Comparison of ENCODE assay signal across 9 cellular contexts in genomic region chr21:41926807-41927171, GRCh38. TPM values are rescaled to one million over a fixed set of nuclear protein-coding genes. Genes with fewer than 3 reads are reported as not detected.
A peak's percentile ranks its signal among the peaks of the same experiment; 100 is the strongest.
DNase-seq lines count a peak whose midpoint lies in the region; ATAC-seq and TF ChIP-seq lines count a peak whose summit lies in the region.
"Had no signal": no experiment of that assay in that cellular context is flagged by ENCODE, and none has a peak within 500 bp of the region (broad histone marks: within the 10 kb centered on the region; RNA-seq: fewer than 3 reads in every experiment).

No MANE protein-coding gene starts in this region.

- no peak for TF ChIP-seq CTCF in CD8-positive, alpha-beta T cell (IDR thresholded peaks at IDR 0.05)
- TF ChIP-seq CTCF in coronary artery (IDR thresholded peaks at IDR 0.05) (no peak), omental fat pad (IDR thresholded peaks at IDR 0.05) (no peak)

- H3K36me3 Mint-ChIP-seq in CD8-positive, alpha-beta T cell: peaks cover 7% of the 10 kb centered on the region

- WGBS in HUES64: 58% methylated on average over 1 of the region's 3 CpGs

- peaks cover 51% of the 10 kb centered on the region for H3K4me1 Mint-ChIP-seq in CD8-positive, alpha-beta T cell (ENCODE audit: low read depth)

- H3K27me3 ChIP-seq in CD8-positive, alpha-beta T cell (ENCODE audit: insufficient read depth, low read length): no peaks in the 10 kb centered on the region
- no peaks in the 10 kb centered on the region for H3K27me3 ChIP-seq in HUES64 (ENCODE audit: insufficient read depth, low read length)

- CTCF ChIA-PET in CD8-positive, alpha-beta T cell (lab: Charles Lee): interaction anchor here (1.0 to 3.4 kb wide), 4 partner anchors 27 to 643 kb away, joined by 3 to 12 read pairs (median 4); no protein-coding TSS in a partner anchor
- CTCF ChIA-PET in HEK293T (lab: Yijun Ruan, JAX): no interaction called here

- no peaks in the 10 kb centered on the region for H3K27me3 Mint-ChIP-seq in CD8-positive, alpha-beta T cell (ENCODE audit: low read depth)

- intact Hi-C loops in CD8-positive, alpha-beta T cell (cut with DNase I, micrococcal nuclease): loop anchor here (1.0 to 2.0 kb wide), 5 partner anchors 47 to 181 kb away; partner anchors contain the start of genes PRDM15 (in 2 of the 2) and ZBTB21 (in 1 of the 2)

- peak overlapping the region; percentile 53 for H3K4me3 ChIP-seq in CD8-positive, alpha-beta T cell (ENCODE audit: low read depth, low read length)
- no peak overlapping the region for H3K4me3 ChIP-seq in HUES64 (ENCODE audit: low read length)
- peak overlapping the region; percentile 71 for H3K4me3 ChIP-seq in coronary artery

- H3K9ac ChIP-seq in HUES64 (ENCODE audit: low read depth, low read length): peak overlapping the region; percentile 25

- peak overlapping the region; percentile 96 for H3K4me3 Mint-ChIP-seq in CD8-positive, alpha-beta T cell

- no peaks in the 10 kb centered on the region for H3K36me3 ChIP-seq in CD8-positive, alpha-beta T cell (ENCODE audit: insufficient read depth, low read length)
- no peaks in the 10 kb centered on the region for H3K36me3 ChIP-seq in HUES64 (ENCODE audit: insufficient read depth, low read length)

- peak; percentile 37 for ATAC-seq in CD8-positive, alpha-beta T cell
- peak; percentile 13 for ATAC-seq in omental fat pad (ENCODE audit: low FRiP score)
- no peak for ATAC-seq in HG03469 (IDR thresholded peaks at IDR 0.05; ENCODE audit: unreplicated experiment)

- POLR2A ChIA-PET in CD8-positive, alpha-beta T cell (lab: Charles Lee): interaction anchor here (0.8 to 2.1 kb wide), 7 partner anchors 17 to 181 kb away, joined by 3 to 18 read pairs (median 4); partner anchors contain the start of genes PRDM15 and ZBTB21
- POLR2A ChIA-PET in HEK293T (lab: Yijun Ruan, JAX): no interaction called here

- peak overlapping the region; percentile 72 for H3K27ac ChIP-seq in CD8-positive, alpha-beta T cell (ENCODE audit: low read depth, low read length)
- peak overlapping the region; percentile 66; the same call in 1 of the 2 replicates for H3K27ac ChIP-seq in HUES64 (ENCODE audit: low read depth, low read length)
- H3K27ac ChIP-seq in coronary artery: peak overlapping the region; percentile 90

- no peak for DNase-seq in CD8-positive, alpha-beta T cell
- no peak for DNase-seq in coronary artery (ENCODE audit: low spot score)
- DNase-seq in omental fat pad (ENCODE audit: low spot score): no peak
- no peak for DNase-seq in inferior parietal cortex (ENCODE audit: extremely low spot score)
- DNase-seq in NCI-H446 (lab: John Stamatoyannopoulos, UW): no peak
- no peak for DNase-seq in HEK293T (ENCODE audit: extremely low spot score)
- DNase-seq: NCI-H1092 had no signal

- H3K27ac Mint-ChIP-seq in CD8-positive, alpha-beta T cell: peak overlapping the region; percentile 99

- no peaks in the 10 kb centered on the region for H3K9me3 ChIP-seq in CD8-positive, alpha-beta T cell (ENCODE audit: low read length)
- no peaks in the 10 kb centered on the region for H3K9me3 ChIP-seq in HUES64 (ENCODE audit: insufficient read depth, low read depth, low read length)

- no peaks in the 10 kb centered on the region for H3K9me3 Mint-ChIP-seq in CD8-positive, alpha-beta T cell

- H3K4me1 ChIP-seq in CD8-positive, alpha-beta T cell (ENCODE audit: insufficient read depth, low read length): peaks cover 42% of the 10 kb centered on the region
- peaks cover 21% of the 10 kb centered on the region for H3K4me1 ChIP-seq in HUES64 (ENCODE audit: insufficient read depth, low read length)

TF ChIP-seq in HEK293T, 16 proteins besides CTCF, POLR2A, EP300 and RAD21:
- TF ChIP-seq BHLHE40 (IDR thresholded peaks at IDR 0.05; ENCODE audit: borderline replicate concordance) (no peak), SP1 (IDR thresholded peaks at IDR 0.05) (no peak), L3MBTL2 (conservative IDR thresholded peaks at IDR 0.05) (no peak), LEF1 (IDR thresholded peaks at IDR 0.05; ENCODE audit: borderline replicate concordance) (no peak), TARDBP (IDR thresholded peaks at IDR 0.05) (no peak), ELF4 (IDR thresholded peaks at IDR 0.05) (no peak), ARNT (IDR thresholded peaks at IDR 0.05) (no peak), FOXK2 (IDR thresholded peaks at IDR 0.05) (no peak), SUZ12 (IDR thresholded peaks at IDR 0.05) (no peak), ZNF384 (IDR thresholded peaks at IDR 0.05) (no peak), CTBP1 (IDR thresholded peaks at IDR 0.05; ENCODE audit: borderline replicate concordance) (no peak), NFRKB (IDR thresholded peaks at IDR 0.05) (no peak), HDGF (IDR thresholded peaks at IDR 0.05; ENCODE audit: borderline replicate concordance) (no peak), FOXA1 (IDR thresholded peaks at IDR 0.05) (no peak)
- TF ChIP-seq, protein P1, sequence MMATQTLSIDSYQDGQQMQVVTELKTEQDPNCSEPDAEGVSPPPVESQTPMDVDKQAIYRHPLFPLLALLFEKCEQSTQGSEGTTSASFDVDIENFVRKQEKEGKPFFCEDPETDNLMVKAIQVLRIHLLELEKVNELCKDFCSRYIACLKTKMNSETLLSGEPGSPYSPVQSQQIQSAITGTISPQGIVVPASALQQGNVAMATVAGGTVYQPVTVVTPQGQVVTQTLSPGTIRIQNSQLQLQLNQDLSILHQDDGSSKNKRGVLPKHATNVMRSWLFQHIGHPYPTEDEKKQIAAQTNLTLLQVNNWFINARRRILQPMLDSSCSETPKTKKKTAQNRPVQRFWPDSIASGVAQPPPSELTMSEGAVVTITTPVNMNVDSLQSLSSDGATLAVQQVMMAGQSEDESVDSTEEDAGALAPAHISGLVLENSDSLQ (IDR thresholded peaks at IDR 0.05): no peak

RNA-seq across cellular contexts. Expression of gene C2CD2, which starts 27.0 kb away (rescaled TPM):
- 1 to 10 TPM; 6.7 to 7.8 TPM for total RNA-seq in CD8-positive, alpha-beta T cell
- 6.9 TPM for polyA plus RNA-seq in HUES64 (2013, experiment 1 of 2)
- 8.1 TPM for polyA plus RNA-seq in HUES64 (2013, experiment 2 of 2)
- total RNA-seq in omental fat pad: 100 to 1,000 TPM in 2 of 4 donors, 10 to 100 TPM in 2; 57.7 to 264 (median 96.4) TPM

RNA-seq across cellular contexts. Expression of gene PRDM15, which starts 47.6 kb away (rescaled TPM):
- total RNA-seq in CD8-positive, alpha-beta T cell: 1 to 10 TPM; 8.5 to 9.2 TPM
- 6.0 TPM for polyA plus RNA-seq in HUES64 (2013, experiment 1 of 2)
- polyA plus RNA-seq in HUES64 (2013, experiment 2 of 2): 5.8 TPM
- 10 to 100 TPM in 2 of 4 donors, 1 to 10 TPM in 2; 5.3 to 20.8 (median 13.6) TPM for total RNA-seq in omental fat pad

Comparison
In these comparisons a context has a peak if more than half of its experiments do, and no peak if none do; other contexts are left out.
1. RNA of gene C2CD2, which starts 27.0 kb away (total RNA-seq): 57.7 to 264 TPM in omental fat pad; 6.7 to 7.8 TPM in CD8-positive, alpha-beta T cell; every median in the first group is over 4 times any median in the second.
2. Peak in every context shown above with its lines, with median percentiles within 50 percentile points of each other: H3K27ac ChIP-seq.